In genomic region chr11:76164081-76164480, GRCh38 we compare ENCODE assay signal across 24 cellular contexts. TPM values are rescaled to one million over a fixed set of nuclear protein-coding genes. Genes with fewer than 3 reads are reported as not detected.
"Had no signal": no experiment of that assay in that cellular context is flagged by ENCODE, and none has a peak within 500 bp of the region (broad histone marks: within the 10 kb centered on the region; RNA-seq: fewer than 3 reads in every experiment).

No MANE protein-coding gene starts in this region.

- H3K4me1 Mint-ChIP-seq: naive thymus-derived CD8-positive, alpha-beta T cell; neural crest cell had no signal

- H3K4me3 Mint-ChIP-seq: endodermal cell; naive thymus-derived CD8-positive, alpha-beta T cell; neural crest cell had no signal

- H3K4me1 ChIP-seq: foreskin keratinocyte, pancreas, prostate gland, right lobe of liver had no signal

- H3K27me3 Mint-ChIP-seq: naive thymus-derived CD8-positive, alpha-beta T cell had no signal

- H3K4me2 ChIP-seq: hepatocyte had no signal

- H3K27ac Mint-ChIP-seq: endodermal cell; naive thymus-derived CD8-positive, alpha-beta T cell had no signal

- H3K9me3 Mint-ChIP-seq: endodermal cell; naive thymus-derived CD8-positive, alpha-beta T cell; neural crest cell had no signal

- DNase-seq: effector CD4-positive, alpha-beta T cell; endodermal cell; erythroblast; foreskin keratinocyte; nucleus accumbens; stimulated activated CD4-positive, alpha-beta T cell treated with anti-CD3 and anti-CD28 coated beads, Interleukin-15, amount 100 ng/mL, for 24 hours; stimulated activated CD4-positive, alpha-beta T cell treated with anti-CD3 and anti-CD28 coated beads, Interleukin-1b, Interleukin-23, amount 100 ng/mL, for 48 hours; stimulated activated CD4-positive, alpha-beta T cell treated with anti-CD3 and anti-CD28 coated beads, Interleukin-4, amount 100 ng/mL, for 24 hours; stimulated activated naive CD4-positive, alpha-beta T cell; stomach; substantia nigra; transverse colon had no signal

- FAIRE-seq: endothelial cell of umbilical vein, pancreas had no signal

- H3K27me3 ChIP-seq: hepatocyte, pancreas, right lobe of liver, transverse colon had no signal

- H2AFZ ChIP-seq: hepatocyte had no signal

- H3K4me3 ChIP-seq: coronary artery, hepatocyte, mucosa of descending colon, pancreas, prostate gland, right lobe of liver, stomach, thoracic aorta, transverse colon had no signal

- H3K27ac ChIP-seq: coronary artery, foreskin keratinocyte, hepatocyte, pancreas, prostate gland, right lobe of liver, stomach, thoracic aorta, transverse colon had no signal

- H3K9me3 ChIP-seq: mucosa of descending colon, pancreas, prostate gland, right lobe of liver, stomach, thoracic aorta, transverse colon had no signal

- H3K79me2 ChIP-seq: hepatocyte had no signal

- H3K36me3 ChIP-seq: pancreas, prostate gland, right lobe of liver, stomach, thoracic aorta, transverse colon had no signal

- ATAC-seq: foreskin keratinocyte; mucosa of descending colon; naive thymus-derived CD8-positive, alpha-beta T cell; pancreas had no signal

- H3K36me3 Mint-ChIP-seq: naive thymus-derived CD8-positive, alpha-beta T cell had no signal

RNA-seq across cellular contexts. Expression of gene WNT11, which starts 42.2 kb away (rescaled TPM):
- total RNA-seq: dermis microvascular lymphatic vessel endothelial cell, endothelial cell of umbilical vein, renal cortical epithelial cell had no signal
- polyA plus RNA-seq: endothelial cell of umbilical vein had no signal
